In the genomic region with DNA sequence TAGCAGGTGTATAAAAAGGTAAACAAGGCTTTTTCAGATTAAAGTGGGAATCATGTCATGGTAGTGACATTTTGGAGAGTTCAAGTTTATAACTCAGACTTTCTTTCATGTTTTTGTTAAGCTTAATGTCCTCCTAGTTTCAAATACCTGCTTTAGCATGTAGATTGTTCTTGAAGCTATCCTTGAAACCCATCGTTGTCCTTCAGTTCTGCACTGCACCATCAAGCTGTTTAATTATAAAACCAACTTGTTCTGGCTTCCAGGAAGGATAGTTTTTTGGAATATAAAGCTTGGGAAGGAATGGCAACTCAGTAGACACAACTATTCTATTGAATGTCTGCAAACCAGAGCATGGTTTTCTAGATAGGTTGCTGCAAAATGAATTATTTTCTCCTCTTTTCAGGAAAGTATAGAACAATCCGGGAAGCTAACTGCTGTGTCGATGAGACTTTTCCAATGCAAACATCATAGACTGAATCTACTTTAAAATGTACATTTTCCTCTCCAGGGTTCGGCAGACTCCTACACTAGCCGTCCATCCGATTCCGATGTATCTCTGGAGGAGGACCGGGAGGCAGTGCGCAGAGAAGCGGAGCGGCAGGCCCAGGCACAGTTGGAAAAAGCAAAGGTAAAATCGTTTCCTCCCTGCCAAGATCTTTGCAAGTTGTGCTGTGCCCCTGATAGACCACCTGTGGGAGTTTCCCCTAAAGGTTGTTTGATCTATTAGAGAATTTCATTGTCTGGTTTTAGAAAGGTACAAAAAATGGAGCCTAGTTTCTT, we compare ENCODE assay signal across 19 cellular contexts.
A peak's percentile ranks its signal among the peaks of the same experiment; 100 is the strongest.
DNase-seq lines count a peak whose midpoint lies in the region; ATAC-seq, FAIRE-seq and TF ChIP-seq lines count a peak whose summit lies in the region.
"Had no signal": no experiment of that assay in that cellular context is flagged by ENCODE, and none has a peak within 500 bp of the region (broad histone marks: within the 10 kb centered on the region; RNA-seq: fewer than 3 reads in every experiment).

No MANE protein-coding gene starts in this region.

- DNase-seq in right lobe of liver (no peak), HepG2 (ENCODE audit: low spot score) (no peak), cerebellum (ENCODE audit: low spot score) (peak; percentile 32), left colon (peak in 1 of 2 donors; percentile 20), type B pancreatic cell (ENCODE audit: extremely low spot score, unreplicated experiment) (no peak), ovary (no peak), uterus (no peak), Kasumi-1 (lab: John Stamatoyannopoulos, UW) (no peak)
- DNase-seq: activated CD4-positive, alpha-beta T cell treated with anti-CD3 and anti-CD28 coated beads, Interleukin-2, amount 10 ng/mL, durations not matched to agents 7 days and 5 days; activated gamma-delta T cell; amniotic stem cell; effector memory CD4-positive, alpha-beta T cell; IMR-90; NCI-H1436; PC-3; SJCRH30; T-helper 1 cell had no signal

- H3K4me3 ChIP-seq in right lobe of liver (peak overlapping the region; percentile 39 to 61 (median 55)), HepG2 (replicated peaks in 1 of 3; ENCODE audit: insufficient read depth in 1 of 3, low read depth in 2 of 3, low read length in 3 of 3) (no peak overlapping the region), ovary (no peak overlapping the region), uterus (no peak overlapping the region)
- H3K4me3 ChIP-seq: BLaER1, SJCRH30 had no signal

- no peaks in the 10 kb centered on the region for H3K27me3 ChIP-seq in right lobe of liver
- peaks cover 0 to 4% of the 10 kb centered on the region in 2 experiments; a peak in 1 of 5 replicates for H3K27me3 ChIP-seq in HepG2 (ENCODE audit: control insufficient read depth in 1 of 2, insufficient read depth in 2 of 2, low read length in 2 of 2)
- no peaks in the 10 kb centered on the region for H3K27me3 ChIP-seq in ovary
- H3K27me3 ChIP-seq in uterus: no peaks in the 10 kb centered on the region
- H3K27me3 ChIP-seq: BLaER1, SJCRH30 had no signal

- no peak for FAIRE-seq in HepG2 (lab: Jason Lieb, UNC)

- TF ChIP-seq CTCF in right lobe of liver (IDR thresholded peaks at IDR 0.05) (no peak), HepG2 (CRISPR knock-in tag; IDR thresholded peaks at IDR 0.05) (no peak), type B pancreatic cell (conservative IDR thresholded peaks at IDR 0.05) (no peak), ovary (IDR thresholded peaks at IDR 0.05) (no peak), uterus (IDR thresholded peaks at IDR 0.05) (no peak)

- no TSS peak for BruUV-seq in HepG2 (replicated peaks; lab: Mats Ljungman, UMichigan)

- no peaks in the 10 kb centered on the region for H4K20me1 ChIP-seq in HepG2 (ENCODE audit: insufficient read depth, low read length)
- H4K20me1 ChIP-seq: BLaER1 had no signal

- no peak overlapping the region for H3K4me2 ChIP-seq in HepG2 (ENCODE audit: low read depth, low read length)
- H3K4me2 ChIP-seq: BLaER1 had no signal

- H3K4me3 Mint-ChIP-seq in type B pancreatic cell: peak overlapping the region; percentile 88

- in situ Hi-C loops in HepG2 (cut with HindIII; ENCODE audit: extremely low pct_ligation_motif_present, low pct_unique_long_range_greater_than_20kb): no loop called here

- POLR2A ChIA-PET in HepG2 (lab: Yijun Ruan, JAX): no interaction called here

- no peak overlapping the region for H2AFZ ChIP-seq in HepG2 (ENCODE audit: low read length)

- no peaks in the 10 kb centered on the region for H3K36me3 Mint-ChIP-seq in type B pancreatic cell

- CTCF ChIA-PET in HepG2 (lab: Yijun Ruan, JAX; ENCODE audit: low intra/inter-chr PET ratio, low total read pairs): no interaction called here

- peaks cover 14% of the 10 kb centered on the region for H3K4me1 Mint-ChIP-seq in type B pancreatic cell (ENCODE audit: unreplicated experiment)

- no peaks in the 10 kb centered on the region for H3K9me3 ChIP-seq in right lobe of liver
- H3K9me3 ChIP-seq in HepG2 (ENCODE audit: low read length): no peaks in the 10 kb centered on the region
- H3K9me3 ChIP-seq in ovary: no peaks in the 10 kb centered on the region
- no peaks in the 10 kb centered on the region for H3K9me3 ChIP-seq in uterus
- H3K9me3 ChIP-seq: BLaER1, SJCRH30, suprapubic skin had no signal

- no peaks in the 10 kb centered on the region for H3K36me3 ChIP-seq in right lobe of liver
- H3K36me3 ChIP-seq in HepG2 (replicated peaks in 1 of 2; ENCODE audit: control insufficient read depth in 1 of 2, insufficient read depth in 2 of 2, low read length in 2 of 2): no peaks in the 10 kb centered on the region
- no peaks in the 10 kb centered on the region for H3K36me3 ChIP-seq in ovary
- no peaks in the 10 kb centered on the region for H3K36me3 ChIP-seq in uterus
- H3K36me3 ChIP-seq: BLaER1, SJCRH30, suprapubic skin had no signal

- TF ChIP-seq EP300 in HepG2 (IDR thresholded peaks at IDR 0.05; ENCODE audit: low read depth in 2 of 2, low read length in 2 of 2) (no peak), HepG2 (CRISPR knock-in tag; IDR thresholded peaks at IDR 0.05; ENCODE audit: borderline replicate concordance) (no peak), ovary (IDR thresholded peaks at IDR 0.05) (no peak)

- no peaks in the 10 kb centered on the region for H3K4me1 ChIP-seq in right lobe of liver
- H3K4me1 ChIP-seq in HepG2 (ENCODE audit: insufficient read depth, low read length): peaks cover 10% of the 10 kb centered on the region; the same call in 1 of the 2 replicates
- H3K4me1 ChIP-seq in ovary (ENCODE audit: insufficient read depth): peaks cover 4% of the 10 kb centered on the region
- H3K4me1 ChIP-seq in uterus: no peaks in the 10 kb centered on the region
- H3K4me1 ChIP-seq: BLaER1, SJCRH30, suprapubic skin had no signal

- no peak for TF ChIP-seq RAD21 in HepG2 (CRISPR knock-in tag; IDR thresholded peaks at IDR 0.05)

- H3K27ac ChIP-seq in right lobe of liver (peak overlapping the region in 1 of 3 donors; percentile 74), HepG2 (ENCODE audit: extremely low read length, insufficient read depth, low read length) (no peak overlapping the region), ovary (no peak overlapping the region), uterus (no peak overlapping the region)
- H3K27ac ChIP-seq: BLaER1, SJCRH30, suprapubic skin had no signal

- no peaks in the 10 kb centered on the region for H3K9me3 Mint-ChIP-seq in type B pancreatic cell
- H3K9me3 Mint-ChIP-seq: activated CD4-positive, alpha-beta T cell treated with anti-CD3 and anti-CD28 coated beads, Interleukin-2, amount 10 ng/mL, durations not matched to agents 7 days and 5 days had no signal

- intact Hi-C loops in right lobe of liver (cut with DNase I) (no loop called here), HepG2 (cut with micrococcal nuclease; ENCODE audit: unreplicated experiment) (no loop called here), left colon (cut with DNase I, micrococcal nuclease) (no loop called here), ovary (cut with DNase I) (no loop called here), uterus (cut with DNase I; ENCODE audit: low total_unique reads) (no loop called here)

- no peaks in the 10 kb centered on the region for H3K79me2 ChIP-seq in HepG2 (ENCODE audit: insufficient read depth, low read length)

- H3K9ac ChIP-seq in HepG2 (ENCODE audit: insufficient read depth, low read depth, low read length): no peak overlapping the region
- H3K9ac ChIP-seq: BLaER1 had no signal

- H3K27me3 Mint-ChIP-seq in type B pancreatic cell: peaks cover 17% of the 10 kb centered on the region

- H3K27ac Mint-ChIP-seq in type B pancreatic cell: no peak overlapping the region
- H3K27ac Mint-ChIP-seq: activated CD4-positive, alpha-beta T cell treated with anti-CD3 and anti-CD28 coated beads, Interleukin-2, amount 10 ng/mL, durations not matched to agents 7 days and 5 days had no signal

- ATAC-seq in right lobe of liver: peak in 1 of 4 donors; percentile 14
- ATAC-seq in HepG2: no peak
- peak; percentile 17 for ATAC-seq in left colon
- ATAC-seq: PC-3 had no signal

- 76% methylated on average over 9 of the region's 12 CpGs for WGBS in right lobe of liver (ENCODE audit: insufficient coverage, low coverage, low lambda C conversion rate, missing lambda C conversion rate)
- 59% methylated on average over 12 of the region's 12 CpGs for WGBS in HepG2 (ENCODE audit: low lambda C conversion rate)
- 85 to 89% (median 86%) methylated on average over 12 of the region's 12 CpGs for WGBS in ovary, 3 donors

- TF ChIP-seq POLR2A in right lobe of liver (IDR thresholded peaks at IDR 0.05) (no peak), HepG2 (IDR thresholded peaks at IDR 0.05; ENCODE audit: insufficient read depth in 1 of 2, low read depth in 2 of 2, low read length in 2 of 2) (no peak), ovary (IDR thresholded peaks at IDR 0.05) (no peak), uterus (IDR thresholded peaks at IDR 0.05) (no peak)

Comparison
In these comparisons a context has a peak if more than half of its experiments do, and no peak if none do; other contexts are left out.
1. H3K4me3 ChIP-seq: peak in right lobe of liver (3 of 3); none in HepG2 (0 of 3), ovary (single experiment) and uterus (0 of 2).